In the genomic region with DNA sequence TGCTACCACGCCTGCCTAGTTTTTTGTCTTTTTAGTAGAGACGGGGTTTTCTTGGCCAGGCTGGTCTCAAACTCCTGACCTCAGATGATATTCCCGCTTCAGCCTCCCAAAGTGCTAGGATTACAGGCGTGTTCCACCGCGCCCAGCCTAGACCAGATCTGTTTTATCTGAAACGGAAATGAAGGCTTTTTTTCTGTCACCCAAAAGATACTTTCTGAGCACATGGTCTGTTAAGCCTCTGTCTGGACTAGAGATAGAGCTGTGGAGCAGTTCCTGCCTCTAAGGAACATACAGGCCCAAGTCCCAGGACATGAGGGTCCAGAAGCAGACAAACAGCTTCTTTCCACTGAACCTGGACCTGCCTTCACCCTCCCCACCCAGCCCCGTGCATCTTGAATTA, we compare ENCODE assay signal across 15 cellular contexts. TPM values are rescaled to one million over a fixed set of nuclear protein-coding genes. Genes with fewer than 3 reads are reported as not detected.
A peak's percentile ranks its signal among the peaks of the same experiment; 100 is the strongest.
DNase-seq lines count a peak whose midpoint lies in the region; ATAC-seq, FAIRE-seq and TF ChIP-seq lines count a peak whose summit lies in the region.
"Had no signal": no experiment of that assay in that cellular context is flagged by ENCODE, and none has a peak within 500 bp of the region (broad histone marks: within the 10 kb centered on the region; RNA-seq: fewer than 3 reads in every experiment).

No MANE protein-coding gene starts in this region.

- intact Hi-C loops in GM12878 (cut with micrococcal nuclease; ENCODE audit: unreplicated experiment), result loop anchor here (10.0 kb wide), 1 partner anchor 270 kb away; a partner anchor contains a TSS

- H3K4me2 ChIP-seq in Karpas-422 (ENCODE audit: low read depth, low read length, poor library complexity, severe bottlenecking) (no peak overlapping the region), GM12878 (ENCODE audit: control insufficient read depth, insufficient read depth) (no peak overlapping the region)

- in situ Hi-C loops in GM12878 (cut with MboI), result no loop called here

- H3K4me3 ChIP-seq in Karpas-422 (ENCODE audit: low read length) (no peak overlapping the region), GM12878 (no peak overlapping the region), mucosa of rectum (ENCODE audit: low read length in 2 of 2) (peak overlapping the region in 1 of 2 donors; percentile 13), thoracic aorta (no peak overlapping the region)
- H3K4me3 ChIP-seq: pancreas had no signal

- RAD21 ChIA-PET in GM12878 (lab: Charles Lee; ENCODE audit: unreplicated experiment), result interaction anchor here (0.8 to 9.4 kb wide), 4 partner anchors 8 to 51 kb away, joined by 3 to 70 read pairs (median 28); no protein-coding TSS in a partner anchor

- FAIRE-seq in GM12878 (lab: Jason Lieb, UNC), result no peak
- FAIRE-seq: bronchial epithelial cell, keratinocyte, pancreas had no signal

- BruUV-seq in GM12878 (replicated peaks; lab: Mats Ljungman, UMichigan), result no TSS peak

- no peak for TF ChIP-seq EP300 in GM12878 (IDR thresholded peaks at IDR 0.05; ENCODE audit: borderline replicate concordance in 1 of 2, control insufficient read depth in 1 of 2, low read depth in 2 of 2, low read length in 2 of 2)

- DNase-seq in Karpas-422 (no peak), GM12878 (ENCODE audit: low read depth, low spot score) (no peak), thoracic aorta (ENCODE audit: low spot score) (no peak), hypothalamus (lab: John Stamatoyannopoulos, UW) (no peak)
- no peak for DNase-seq in activated CD4-positive, alpha-beta T cell treated with anti-CD3 and anti-CD28 coated beads for 48 hours
- DNase-seq: activated T-cell treated with anti-CD3 and anti-CD28 coated beads, Interleukin-2, amount 50 U/mL, for 1 hour; DMS153; NCI-H1105 treated with DMSO at 0.1 percent for 48 hours; NCI-H748 treated with DMSO at 0.1 percent for 48 hours; T-helper 2 cell had no signal

- TF ChIP-seq POLR2A in GM12878 (IDR thresholded peaks at IDR 0.05; ENCODE audit: low read depth, low read length), result no peak

- SMC1A ChIA-PET in GM12878 (lab: Charles Lee; ENCODE audit: uncharacterized antibody, unreplicated experiment), result interaction anchor here (1.9 to 3.9 kb wide), 2 partner anchors 10 to 13 kb away, joined by 6 to 20 read pairs; no protein-coding TSS in a partner anchor

- no peaks in the 10 kb centered on the region for H3K27me3 ChIP-seq in Karpas-422 (ENCODE audit: low read length)
- no peaks in the 10 kb centered on the region for H3K27me3 ChIP-seq in GM12878 (replicated peaks in 1 of 2; ENCODE audit: control insufficient read depth in 2 of 2, insufficient read depth in 2 of 2, low read length in 1 of 2)
- H3K27me3 ChIP-seq in mucosa of rectum (ENCODE audit: control insufficient read depth in 2 of 2, insufficient read depth in 2 of 2, low read length in 2 of 2), result no peaks in the 10 kb centered on the region
- H3K27me3 ChIP-seq in thoracic aorta (replicated peaks; ENCODE audit: insufficient read depth), result no peaks in the 10 kb centered on the region
- H3K27me3 ChIP-seq: pancreas had no signal

- WGBS in GM12878 (ENCODE audit: insufficient coverage, insufficient replicate concordance, low lambda C conversion rate, missing lambda C conversion rate), result 80% methylated on average over 8 of the region's 8 CpGs

- H3K79me2 ChIP-seq in Karpas-422 (ENCODE audit: low read length), result no peaks in the 10 kb centered on the region
- peaks cover 19% of the 10 kb centered on the region for H3K79me2 ChIP-seq in GM12878 (ENCODE audit: control insufficient read depth, insufficient read depth, low read length)

- H3K9me2 ChIP-seq in Karpas-422 (replicated peaks; ENCODE audit: insufficient read depth, low read length), result no peaks in the 10 kb centered on the region

- peak overlapping the region; percentile 93; the same call in 1 of the 2 replicates for H3K9ac ChIP-seq in Karpas-422 (ENCODE audit: low read length)
- H3K9ac ChIP-seq in GM12878 (ENCODE audit: control insufficient read depth, insufficient read depth, low read length), result peak overlapping the region; percentile 18; the same call in 1 of the 2 replicates
- peak overlapping the region; percentile 47 to 100 for H3K9ac ChIP-seq in mucosa of rectum (ENCODE audit: low read depth in 1 of 2, low read length in 2 of 2)

- TF ChIP-seq RAD21 in GM12878 (IDR thresholded peaks at IDR 0.05; ENCODE audit: insufficient read depth, low read depth, low read length), result no peak

- TF ChIP-seq CTCF in GM12878 (IDR thresholded peaks at IDR 0.05 in 2 of 3, conservative IDR thresholded peaks at IDR 0.05 in 1 of 3; ENCODE audit: control insufficient read depth in 2 of 3, extremely low read depth in 1 of 3, insufficient read depth in 1 of 3, low read depth in 3 of 3, low read length in 3 of 3) (no peak), thoracic aorta (IDR thresholded peaks at IDR 0.05) (no peak)

- POLR2A ChIA-PET in GM12878 (lab: Charles Lee), result interaction anchor here (0.7 to 9.2 kb wide), 6 partner anchors 10 to 116 kb away, joined by 3 to 119 read pairs (median 20); a partner anchor contains a TSS

- no peaks in the 10 kb centered on the region for H3K9me3 ChIP-seq in Karpas-422 (ENCODE audit: low read length)
- no peaks in the 10 kb centered on the region for H3K9me3 ChIP-seq in GM12878 (replicated peaks; ENCODE audit: control insufficient read depth, insufficient read depth, low read length)
- H3K9me3 ChIP-seq in mucosa of rectum (ENCODE audit: control insufficient read depth in 2 of 2, low read length in 2 of 2), result peaks cover 0 to 2% of the 10 kb centered on the region in 2 donors
- no peaks in the 10 kb centered on the region for H3K9me3 ChIP-seq in thoracic aorta
- H3K9me3 ChIP-seq: pancreas had no signal

- H2AFZ ChIP-seq in Karpas-422 (ENCODE audit: low read length) (no peak overlapping the region), GM12878 (ENCODE audit: control insufficient read depth, low read depth, low read length) (peak overlapping the region; percentile 24; the same call in 1 of the 2 replicates)

- H3K36me3 ChIP-seq in Karpas-422 (ENCODE audit: insufficient read depth, low read length) (no peaks in the 10 kb centered on the region), GM12878 (ENCODE audit: control insufficient read depth in 2 of 2, insufficient read depth in 2 of 2, low read length in 1 of 2) (no peaks in the 10 kb centered on the region), mucosa of rectum (ENCODE audit: control insufficient read depth in 2 of 2, insufficient read depth in 2 of 2, low read length in 2 of 2) (no peaks in the 10 kb centered on the region), thoracic aorta (no peaks in the 10 kb centered on the region)
- H3K36me3 ChIP-seq: pancreas had no signal

- H3K4me1 ChIP-seq in Karpas-422 (ENCODE audit: low read length) (peaks cover 67% of the 10 kb centered on the region), GM12878 (ENCODE audit: control insufficient read depth, insufficient read depth, low read length) (peaks cover 41% of the 10 kb centered on the region), mucosa of rectum (ENCODE audit: control insufficient read depth in 2 of 2, insufficient read depth in 2 of 2, low read length in 2 of 2) (peaks cover 38 to 56% of the 10 kb centered on the region in 2 donors), thoracic aorta (ENCODE audit: control insufficient read depth in 1 of 2, low read depth in 2 of 2) (peaks cover 20 to 34% of the 10 kb centered on the region in 2 donors)

- H3K27ac ChIP-seq in Karpas-422 (ENCODE audit: low read length) (peak overlapping the region; percentile 100), GM12878 (ENCODE audit: control insufficient read depth, insufficient read depth) (peak overlapping the region; percentile 97), mucosa of rectum (ENCODE audit: low read depth in 2 of 2, low read length in 2 of 2) (peak overlapping the region; percentile 100), thoracic aorta (peak overlapping the region; percentile 99 to 100)

- H4K20me1 ChIP-seq in Karpas-422 (ENCODE audit: insufficient read depth, low read depth, low read length) (no peaks in the 10 kb centered on the region), GM12878 (ENCODE audit: control insufficient read depth, insufficient read depth) (no peaks in the 10 kb centered on the region)

- CTCF ChIA-PET in GM12878 (lab: Yijun Ruan, JAX), result interaction anchor here (1.2 to 9.9 kb wide), 4 partner anchors 10 to 51 kb away, joined by 4 to 151 read pairs (median 27); a partner anchor contains a TSS

- ATAC-seq in GM12878 (no peak), thoracic aorta (ENCODE audit: insufficient number of reproducible peaks, low FRiP score, low read depth) (no peak), GM21717 (IDR thresholded peaks at IDR 0.05; ENCODE audit: unreplicated experiment) (no peak)
- ATAC-seq: pancreas had no signal

TF ChIP-seq in GM12878, 131 proteins besides CTCF, POLR2A, EP300 and RAD21 (continues in another document):
- no peak for TF ChIP-seq SRF (IDR thresholded peaks at IDR 0.05; ENCODE audit: low read depth in 2 of 2, low read length in 2 of 2)
- no peak for TF ChIP-seq SMAD5 (IDR thresholded peaks at IDR 0.05; ENCODE audit: low read depth)

RNA-seq across cellular contexts. Expression of a gene that starts 43.6 kb away (rescaled TPM):
- total RNA-seq in Karpas-422 (2014; rRNA removed; shearing (Covaris generic); ENCODE audit: low replicate concordance), result 1,532 and 1,657 TPM in 2 replicates
- 157 and 167 TPM in 2 replicates for total RNA-seq in GM12878 (2013; cell fraction: nucleolus; rRNA removed)
- total RNA-seq in GM12878 (2014; rRNA removed) (1,683 and 1,891 TPM in 2 replicates), GM12878 (2014; rRNA removed; fragmentation: Illumina TruSeq; extraction: Trizol) (3,682 and 3,944 TPM in 2 replicates), GM12878 (2021) (2,403 and 2,413 TPM in 2 replicates), thoracic aorta (1,000 to 10,000 TPM in 1 of 2 donors, 100 to 1,000 TPM in 1; 700 to 1,022 TPM)
- 1,103 TPM for polyA plus RNA-seq in GM12878 (2011; ENCODE audit: low read depth)
- polyA plus RNA-seq in GM12878 (2011; rRNA removed) (1,144 and 1,534 TPM in 2 replicates), GM12878 (2014; fragmentation: Illumina TruSeq; extraction: Trizol) (2,851 and 4,022 TPM in 2 replicates), GM12878 (2014; fragmentation: Nextera tagmentation; extraction: Ambion mirVana) (1,000 to 10,000 TPM; 3,548 to 5,018 TPM), GM12878 (2014; rRNA removed) (2,120 and 2,624 TPM in 2 replicates), GM12878 (2016; fragmentation: Nextera tagmentation; extraction: Ambion mirVana) (1,000 to 10,000 TPM; 3,379 to 3,894 TPM)
- 791 and 1,273 TPM in 2 replicates for polyA plus RNA-seq in GM12878 (2011; cell fraction: cytosol; rRNA removed)
- 515 and 1,224 TPM in 2 replicates for polyA plus RNA-seq in GM12878 (2011; cell fraction: nucleus; rRNA removed)
- polyA plus RNA-seq in GM12878 (2012), result 2,072 and 2,223 TPM in 2 replicates
- polyA minus RNA-seq in GM12878 (2011; rRNA and poly(A)+ RNA removed), result 163 and 293 TPM in 2 replicates
- 590 and 681 TPM in 2 replicates for polyA minus RNA-seq in GM12878 (2011; cell fraction: cytosol; rRNA and poly(A)+ RNA removed)
- 194 and 317 TPM in 2 replicates for polyA minus RNA-seq in GM12878 (2011; cell fraction: nucleus; rRNA and poly(A)+ RNA removed)

Comparison
In these comparisons a context has a peak if more than half of its experiments do, and no peak if none do; other contexts are left out.
1. H3K9ac ChIP-seq: peak in every context shown above with its lines; median percentile 93 in Karpas-422; 74 in mucosa of rectum; 18 in GM12878.